In genomic region chr9:94870793-94871558, GRCh38 we compare ENCODE assay signal across 10 cellular contexts.
A peak's percentile ranks its signal among the peaks of the same experiment; 100 is the strongest.
DNase-seq lines count a peak whose midpoint lies in the region; ATAC-seq, FAIRE-seq and TF ChIP-seq lines count a peak whose summit lies in the region.
"Had no signal": no experiment of that assay in that cellular context is flagged by ENCODE, and none has a peak within 500 bp of the region (broad histone marks: within the 10 kb centered on the region; RNA-seq: fewer than 3 reads in every experiment).

No MANE protein-coding gene starts in this region.

- intact Hi-C loops in Caco-2 (cut with micrococcal nuclease; ENCODE audit: unreplicated experiment), result no loop called here
- intact Hi-C loops in mammary epithelial cell (cut with micrococcal nuclease), result no loop called here

- DNase-seq in Caco-2, result peak; percentile 12 to 67
- peak; percentile 77 for DNase-seq in RCC 7860 (ENCODE audit: low spot score)
- DNase-seq in mammary epithelial cell, result peak; percentile 54
- DNase-seq in nephron progenitor cell, result no peak
- DNase-seq in NCI-H146 treated with DMSO at 0.1 percent for 48 hours (lab: John Stamatoyannopoulos, UW; ENCODE audit: unreplicated experiment), result no peak
- no peak for DNase-seq in medulla oblongata (ENCODE audit: extremely low spot score)
- no peak for DNase-seq in 8988T

- H3K9ac ChIP-seq in mammary epithelial cell (ENCODE audit: insufficient read depth, low read length), result peak overlapping the region; percentile 14

- CTCF ChIA-PET in Caco-2 (lab: Charles Lee) (no interaction called here), mammary epithelial cell (lab: Charles Lee; ENCODE audit: low non-redundant PET) (no interaction called here)

- H3K4me1 ChIP-seq in Caco-2 (peaks cover 71% of the 10 kb centered on the region), mammary epithelial cell (ENCODE audit: insufficient read depth, low read length) (peaks cover 51% of the 10 kb centered on the region)

- H2AFZ ChIP-seq in mammary epithelial cell (ENCODE audit: low read depth, low read length), result no peak overlapping the region

- H3K36me3 Mint-ChIP-seq in Caco-2 (ENCODE audit: insufficient read depth, unreplicated experiment), result peaks cover 7% of the 10 kb centered on the region
- H3K36me3 Mint-ChIP-seq in nephron progenitor cell (ENCODE audit: low read depth), result peaks cover 5% of the 10 kb centered on the region

- dilution Hi-C loops in mammary epithelial cell (cut with HindIII; ENCODE audit: low sequenced_read_pairs), result no loop called here

- in situ Hi-C loops in mammary epithelial cell (cut with MboI; ENCODE audit: low sequenced_read_pairs in 2 of 2), result no loop called here

- BruUV-seq in Caco-2 (replicated peaks; lab: Mats Ljungman, UMichigan) (no TSS peak), mammary epithelial cell (replicated peaks; lab: Mats Ljungman, UMichigan) (no TSS peak)

- no peak for ATAC-seq in GM19455 (IDR thresholded peaks at IDR 0.05; ENCODE audit: unreplicated experiment)

- no peaks in the 10 kb centered on the region for H3K27me3 ChIP-seq in Caco-2 (replicated peaks; ENCODE audit: control insufficient read depth, insufficient read depth, low read length)
- no peaks in the 10 kb centered on the region for H3K27me3 ChIP-seq in mammary epithelial cell (ENCODE audit: insufficient read depth, low read length)

- H3K36me3 ChIP-seq in Caco-2 (ENCODE audit: control insufficient read depth, insufficient read depth, low read length) (no peaks in the 10 kb centered on the region), mammary epithelial cell (ENCODE audit: insufficient read depth, low read length) (no peaks in the 10 kb centered on the region)

- peak overlapping the region; percentile 40 for H3K27ac ChIP-seq in mammary epithelial cell (ENCODE audit: insufficient read depth, low read depth, low read length)

- no peak overlapping the region for H3K27ac Mint-ChIP-seq in Caco-2 (ENCODE audit: unreplicated experiment)
- H3K27ac Mint-ChIP-seq in nephron progenitor cell, result peak overlapping the region; percentile 72

- FAIRE-seq in RCC 7860 (lab: Jason Lieb, UNC), result peak; percentile 83
- FAIRE-seq: endometrium, GM18507 had no signal

- H3K4me2 ChIP-seq in mammary epithelial cell (ENCODE audit: insufficient read depth, low read depth, low read length), result peak overlapping the region; percentile 41

- no peaks in the 10 kb centered on the region for H4K20me1 ChIP-seq in mammary epithelial cell (ENCODE audit: insufficient read depth, low read length)

- H3K79me2 ChIP-seq in mammary epithelial cell (ENCODE audit: insufficient read depth, low read length), result no peaks in the 10 kb centered on the region

- no peaks in the 10 kb centered on the region for H3K9me3 Mint-ChIP-seq in Caco-2 (ENCODE audit: unreplicated experiment)
- no peaks in the 10 kb centered on the region for H3K9me3 Mint-ChIP-seq in nephron progenitor cell

- H3K4me3 ChIP-seq in Caco-2 (ENCODE audit: low read depth, low read length) (no peak overlapping the region), mammary epithelial cell (replicated peaks in 1 of 3; ENCODE audit: insufficient read depth in 1 of 3, low read depth in 2 of 3, low read length in 3 of 3) (no peak overlapping the region)

- WGBS in mammary epithelial cell (ENCODE audit: low coverage, missing lambda C conversion rate), result 68% methylated on average over 6 of the region's 8 CpGs

- H3K9me3 ChIP-seq in Caco-2 (no peaks in the 10 kb centered on the region), mammary epithelial cell (replicated peaks; ENCODE audit: insufficient read depth, low read length) (no peaks in the 10 kb centered on the region)

- H3K27me3 Mint-ChIP-seq in Caco-2 (ENCODE audit: insufficient read depth, unreplicated experiment) (no peaks in the 10 kb centered on the region), nephron progenitor cell (ENCODE audit: low read depth, poor library complexity) (peaks cover 4% of the 10 kb centered on the region)

- POLR2A ChIA-PET in Caco-2 (lab: Charles Lee), result no interaction called here

- no peak for TF ChIP-seq CTCF in Caco-2 (IDR thresholded peaks at IDR 0.05; ENCODE audit: insufficient read depth in 1 of 2, low read depth in 1 of 2, low read length in 1 of 2, severe bottlenecking in 1 of 2, unreplicated experiment in 1 of 2)
- TF ChIP-seq CTCF in mammary epithelial cell (conservative IDR thresholded peaks at IDR 0.05 in 1 of 2, IDR thresholded peaks at IDR 0.05 in 1 of 2; ENCODE audit: extremely low read depth in 1 of 2, insufficient read depth in 1 of 2, low read depth in 1 of 2, low read length in 2 of 2), result no peak
- no peak for TF ChIP-seq CTCF in nephron progenitor cell (IDR thresholded peaks at IDR 0.05)

- H3K4me3 Mint-ChIP-seq in Caco-2 (ENCODE audit: unreplicated experiment), result no peak overlapping the region
- no peak overlapping the region for H3K4me3 Mint-ChIP-seq in nephron progenitor cell

- peaks cover 52% of the 10 kb centered on the region for H3K4me1 Mint-ChIP-seq in Caco-2 (ENCODE audit: low read depth, unreplicated experiment)
- H3K4me1 Mint-ChIP-seq in nephron progenitor cell, result peaks cover 91% of the 10 kb centered on the region

Comparison
In these comparisons a context has a peak if more than half of its experiments do, and no peak if none do; other contexts are left out.
1. DNase-seq: peak in Caco-2 (2 of 2), RCC 7860 (single experiment) and mammary epithelial cell (single experiment); none in nephron progenitor cell (single experiment), NCI-H146 treated with DMSO at 0.1 percent for 48 hours (single experiment), medulla oblongata (single experiment) and 8988T (single experiment).